ENCODE assay signal across 3 cellular contexts in genomic region chr1:181112071-181112929, GRCh38.
TF ChIP-seq lines count a peak whose summit lies in the region.

No MANE protein-coding gene starts in this region.

TF ChIP-seq in Ishikawa, 13 proteins besides CTCF, POLR2A, EP300 and RAD21 (continued from another document):
- TF ChIP-seq REST (IDR thresholded peaks at IDR 0.05; ENCODE audit: low read depth) (no peak), TEAD4 (IDR thresholded peaks at IDR 0.05) (peak; percentile 78), NFIC (IDR thresholded peaks at IDR 0.05) (peak; percentile 83), ZBTB7A (IDR thresholded peaks at IDR 0.05; ENCODE audit: low read depth) (no peak), TAF1 (IDR thresholded peaks at IDR 0.05; ENCODE audit: low read depth) (no peak), EGR1 (IDR thresholded peaks at IDR 0.05) (no peak; the same call in 1 of the 2 replicates), MAX (IDR thresholded peaks at IDR 0.05) (peak; percentile 89), CREB1 (IDR thresholded peaks at IDR 0.05; ENCODE audit: low read depth) (no peak), USF1 (IDR thresholded peaks at IDR 0.05) (peak; percentile 41; the same call in 1 of the 2 replicates), YY1 (IDR thresholded peaks at IDR 0.05; ENCODE audit: low read depth) (peak; percentile 52; the same call in 1 of the 2 replicates)
TF ChIP-seq in Ishikawa: peak in this region for 8.

TF ChIP-seq in K562, 482 proteins besides CTCF, POLR2A, EP300 and RAD21 (continued from another document and continues in another):
- TF ChIP-seq HDAC6 (IDR thresholded peaks at IDR 0.05; ENCODE audit: low read depth, low read length) = no peak
- no peak for TF ChIP-seq KHSRP (IDR thresholded peaks at IDR 0.05)
- no peak for TF ChIP-seq ETS1 (conservative IDR thresholded peaks at IDR 0.05; ENCODE audit: control insufficient read depth, low read depth, low read length)
- TF ChIP-seq ZNF12 (CRISPR knock-in tag; IDR thresholded peaks at IDR 0.05) = no peak
- no peak for TF ChIP-seq CSDE1 (IDR thresholded peaks at IDR 0.05)
- peak; percentile 93 for TF ChIP-seq PRDM10 (IDR thresholded peaks at IDR 0.05; ENCODE audit: partially characterized antibody)
- TF ChIP-seq MTA2 (IDR thresholded peaks at IDR 0.05; ENCODE audit: low read depth) = 0 out of 2 replicates have a peak, but pooled peaks have one; percentile 22
- no peak for TF ChIP-seq E2F1 (CRISPR knock-in tag; IDR thresholded peaks at IDR 0.05)
- TF ChIP-seq ADNP (tag; IDR thresholded peaks at IDR 0.05) = no peak
- peak; percentile 67 for TF ChIP-seq CBFA2T3 (IDR thresholded peaks at IDR 0.05)
- no peak; the same call in 1 of the 2 replicates for TF ChIP-seq ATF6 (CRISPR knock-in tag; IDR thresholded peaks at IDR 0.05)
- TF ChIP-seq RBM34 (IDR thresholded peaks at IDR 0.05; ENCODE audit: borderline replicate concordance, insufficient read depth, low read length) = no peak
- no peak for TF ChIP-seq HMG20B (CRISPR knock-in tag; IDR thresholded peaks at IDR 0.05)
- TF ChIP-seq ZNF668 (CRISPR knock-in tag; IDR thresholded peaks at IDR 0.05) = 0 out of 2 replicates have a peak, but pooled peaks have one; percentile 66
- peak; percentile 27; the same call in 1 of the 2 replicates for TF ChIP-seq CREM (IDR thresholded peaks at IDR 0.05; ENCODE audit: low read depth)
- peak; percentile 69 to 85 for TF ChIP-seq TRIM24 (IDR thresholded peaks at IDR 0.05)
- TF ChIP-seq E2F6 (IDR thresholded peaks at IDR 0.05; ENCODE audit: borderline replicate concordance in 1 of 2, extremely low read depth in 1 of 2, insufficient read depth in 1 of 2, insufficient read length in 1 of 2, low read depth in 1 of 2, low read length in 1 of 2, poor library complexity in 1 of 2, severe bottlenecking in 1 of 2) = peak; percentile 67 to 87

TF ChIP-seq in GM23338, 12 proteins besides CTCF, POLR2A, EP300 and RAD21 (continued from another document):
- TF ChIP-seq ZNF462 (CRISPR knock-in tag; IDR thresholded peaks at IDR 0.05) (no peak), ZNF331 (CRISPR knock-in tag; IDR thresholded peaks at IDR 0.05; ENCODE audit: low read depth) (no peak), NANOG (IDR thresholded peaks at IDR 0.05; ENCODE audit: borderline replicate concordance) (no peak), STAT1 (IDR thresholded peaks at IDR 0.05; ENCODE audit: unreplicated experiment) (no peak), EZH2 (IDR thresholded peaks at IDR 0.05; ENCODE audit: low read depth, unreplicated experiment) (no peak), JUNB (IDR thresholded peaks at IDR 0.05; ENCODE audit: unreplicated experiment) (no peak)
